ENCODE assay signal across 1 cellular context in genomic region chr16:81714593-81714992, GRCh38.
TF ChIP-seq lines count a peak whose summit lies in the region.

No MANE protein-coding gene starts in this region.

TF ChIP-seq in A549, 52 proteins besides CTCF, POLR2A, EP300 and RAD21 (continued from another document):
- no peak for TF ChIP-seq JUN (IDR thresholded peaks at IDR 0.05)
- TF ChIP-seq MYC (IDR thresholded peaks at IDR 0.05; ENCODE audit: borderline replicate concordance, low read length) = no peak
- TF ChIP-seq SREBF2 (IDR thresholded peaks at IDR 0.05) = no peak
- no peak for TF ChIP-seq TFCP2L1 (CRISPR knock-in tag; IDR thresholded peaks at IDR 0.05)
